Comparison of ENCODE assay signal across 10 cellular contexts in genomic region chr5:67693956-67694564, GRCh38.
DNase-seq lines count a peak whose midpoint lies in the region; ATAC-seq and TF ChIP-seq lines count a peak whose summit lies in the region.
"Had no signal": no experiment of that assay in that cellular context is flagged by ENCODE, and none has a peak within 500 bp of the region (broad histone marks: within the 10 kb centered on the region; RNA-seq: fewer than 3 reads in every experiment).

No MANE protein-coding gene starts in this region.

- CTCF ChIA-PET in activated CD8-positive, alpha-beta T cell treated with anti-CD3 and anti-CD28 coated beads, Interleukin-2, amount 10 ng/mL, durations not matched to agents 7 days and 5 days (lab: Charles Lee): no interaction called here

- H3K27ac ChIP-seq in Peyer's patch (peak overlapping the region in 3 of 4 donors; percentile 38 to 79 (median 39)), testis (peak overlapping the region in 1 of 2 donors; percentile 47)

- H3K27me3 ChIP-seq in Peyer's patch (no peaks in the 10 kb centered on the region), testis (no peaks in the 10 kb centered on the region)

- intact Hi-C loops in mucosa of descending colon (cut with DNase I, micrococcal nuclease) (no loop called here), testis (cut with DNase I; ENCODE audit: low total_unique reads) (no loop called here)

- H3K4me1 Mint-ChIP-seq in activated CD8-positive, alpha-beta T cell treated with anti-CD3 and anti-CD28 coated beads, Interleukin-2, amount 10 ng/mL, durations not matched to agents 7 days and 5 days (ENCODE audit: low read depth): no peaks in the 10 kb centered on the region
- H3K4me1 Mint-ChIP-seq: activated CD4-positive, alpha-beta memory T cell treated with anti-CD3 and anti-CD28 coated beads, Interleukin-2, amount 10 ng/mL, durations not matched to agents 7 days and 5 days had no signal

- peak; percentile 65 for ATAC-seq in mucosa of descending colon
- ATAC-seq in activated CD8-positive, alpha-beta T cell treated with anti-CD3 and anti-CD28 coated beads, Interleukin-2, amount 10 ng/mL, durations not matched to agents 7 days and 5 days: no peak

- DNase-seq in Peyer's patch (peak in 2 of 3 donors; percentile 16 to 75), fibroblast of the aortic adventitia (ENCODE audit: low read depth) (peak; percentile 67), mucosa of descending colon (peak; percentile 23 to 41 (median 31)), testis (peak; percentile 86), GOT3 (lab: John Stamatoyannopoulos, UW) (no peak), NCI-H526 (lab: John Stamatoyannopoulos, UW) (no peak), DMS114 treated with DMSO at 0.1 percent for 48 hours (lab: John Stamatoyannopoulos, UW; ENCODE audit: unreplicated experiment) (no peak)
- no peak for DNase-seq in activated CD8-positive, alpha-beta T cell treated with anti-CD3 and anti-CD28 coated beads, Interleukin-2, amount 10 ng/mL, durations not matched to agents 7 days and 5 days
- DNase-seq: activated CD4-positive, alpha-beta memory T cell treated with anti-CD3 and anti-CD28 coated beads, Interleukin-2, amount 10 ng/mL, durations not matched to agents 7 days and 5 days; anterior cingulate cortex had no signal

- H3K27ac Mint-ChIP-seq in activated CD8-positive, alpha-beta T cell treated with anti-CD3 and anti-CD28 coated beads, Interleukin-2, amount 10 ng/mL, durations not matched to agents 7 days and 5 days: no peak overlapping the region
- H3K27ac Mint-ChIP-seq: activated CD4-positive, alpha-beta memory T cell treated with anti-CD3 and anti-CD28 coated beads, Interleukin-2, amount 10 ng/mL, durations not matched to agents 7 days and 5 days had no signal

- POLR2A ChIA-PET in activated CD8-positive, alpha-beta T cell treated with anti-CD3 and anti-CD28 coated beads, Interleukin-2, amount 10 ng/mL, durations not matched to agents 7 days and 5 days (lab: Charles Lee): no interaction called here

- WGBS in testis, 2 donors: 24 to 30% methylated on average over 6 of the region's 6 CpGs

- TF ChIP-seq POLR2A in Peyer's patch (IDR thresholded peaks at IDR 0.05) (no peak), testis (IDR thresholded peaks at IDR 0.05) (no peak)

- no peak for TF ChIP-seq CTCF in Peyer's patch (IDR thresholded peaks at IDR 0.05)
- TF ChIP-seq CTCF in fibroblast of the aortic adventitia (IDR thresholded peaks at IDR 0.05; ENCODE audit: insufficient read depth, low read length): no peak
- TF ChIP-seq CTCF in mucosa of descending colon (IDR thresholded peaks at IDR 0.05): no peak
- TF ChIP-seq CTCF in testis (IDR thresholded peaks at IDR 0.05): no peak

- H3K4me3 Mint-ChIP-seq in activated CD8-positive, alpha-beta T cell treated with anti-CD3 and anti-CD28 coated beads, Interleukin-2, amount 10 ng/mL, durations not matched to agents 7 days and 5 days: no peak overlapping the region
- H3K4me3 Mint-ChIP-seq: activated CD4-positive, alpha-beta memory T cell treated with anti-CD3 and anti-CD28 coated beads, Interleukin-2, amount 10 ng/mL, durations not matched to agents 7 days and 5 days had no signal

- no peaks in the 10 kb centered on the region for H3K9me3 Mint-ChIP-seq in activated CD8-positive, alpha-beta T cell treated with anti-CD3 and anti-CD28 coated beads, Interleukin-2, amount 10 ng/mL, durations not matched to agents 7 days and 5 days (ENCODE audit: insufficient read depth)
- H3K9me3 Mint-ChIP-seq: activated CD4-positive, alpha-beta memory T cell treated with anti-CD3 and anti-CD28 coated beads, Interleukin-2, amount 10 ng/mL, durations not matched to agents 7 days and 5 days had no signal

- H3K4me1 ChIP-seq in Peyer's patch (no peaks in the 10 kb centered on the region), mucosa of descending colon (ENCODE audit: low read depth) (no peaks in the 10 kb centered on the region), testis (peaks cover 5% of the 10 kb centered on the region)

- no peaks in the 10 kb centered on the region for H3K36me3 Mint-ChIP-seq in activated CD8-positive, alpha-beta T cell treated with anti-CD3 and anti-CD28 coated beads, Interleukin-2, amount 10 ng/mL, durations not matched to agents 7 days and 5 days (ENCODE audit: low read depth)

- no peak overlapping the region for H3K4me3 ChIP-seq in Peyer's patch
- no peak overlapping the region for H3K4me3 ChIP-seq in fibroblast of the aortic adventitia (ENCODE audit: low read depth, low read length)
- no peak overlapping the region for H3K4me3 ChIP-seq in mucosa of descending colon
- H3K4me3 ChIP-seq in testis: no peak overlapping the region

- H3K36me3 ChIP-seq in Peyer's patch: no peaks in the 10 kb centered on the region
- H3K36me3 ChIP-seq in mucosa of descending colon (ENCODE audit: low read depth): no peaks in the 10 kb centered on the region
- H3K36me3 ChIP-seq in testis (ENCODE audit: low read depth, missing control alignments): no peaks in the 10 kb centered on the region

- H3K9me3 ChIP-seq in Peyer's patch (no peaks in the 10 kb centered on the region), mucosa of descending colon (no peaks in the 10 kb centered on the region), testis (no peaks in the 10 kb centered on the region)

- H3K27me3 Mint-ChIP-seq in activated CD8-positive, alpha-beta T cell treated with anti-CD3 and anti-CD28 coated beads, Interleukin-2, amount 10 ng/mL, durations not matched to agents 7 days and 5 days (ENCODE audit: low read depth): no peaks in the 10 kb centered on the region

Comparison
In these comparisons a context has a peak if more than half of its experiments do, and no peak if none do; other contexts are left out.
1. DNase-seq: peak in Peyer's patch (2 of 3), fibroblast of the aortic adventitia (single experiment), mucosa of descending colon (3 of 3) and testis (single experiment); none in GOT3 (single experiment), NCI-H526 (0 of 2), DMS114 treated with DMSO at 0.1 percent for 48 hours (single experiment) and activated CD8-positive, alpha-beta T cell treated with anti-CD3 and anti-CD28 coated beads, Interleukin-2, amount 10 ng/mL, durations not matched to agents 7 days and 5 days (single experiment).